13 cellular contexts compared by ENCODE assay signal in the genomic region with DNA sequence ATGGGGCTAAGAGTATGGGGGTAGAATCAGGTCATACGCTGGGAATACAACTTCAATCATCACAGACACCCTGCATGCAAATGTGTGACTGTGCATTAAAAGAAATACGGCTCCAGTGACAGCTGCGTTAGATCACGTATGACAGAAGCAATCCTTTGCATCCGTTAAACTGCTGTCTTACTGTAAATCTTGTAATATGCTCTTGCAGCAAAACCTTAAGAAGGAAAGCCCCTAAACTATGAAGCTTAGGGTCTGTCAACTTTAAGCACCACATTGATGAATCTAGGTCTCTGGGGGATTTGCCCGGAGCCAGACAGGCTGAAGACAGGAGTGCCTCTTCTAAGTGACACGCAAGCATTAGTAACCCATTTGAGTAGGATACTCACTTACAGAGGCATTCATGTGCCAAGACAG.
DNase-seq lines count a peak whose midpoint lies in the region; ATAC-seq and TF ChIP-seq lines count a peak whose summit lies in the region.
"Had no signal": no experiment of that assay in that cellular context is flagged by ENCODE, and none has a peak within 500 bp of the region (broad histone marks: within the 10 kb centered on the region; RNA-seq: fewer than 3 reads in every experiment).

No MANE protein-coding gene starts in this region.

- H3K9me3 Mint-ChIP-seq in activated CD8-positive, alpha-beta T cell treated with anti-CD3 and anti-CD28 coated beads, Interleukin-2, amount 10 ng/mL, durations not matched to agents 7 days and 5 days (ENCODE audit: insufficient read depth): no peaks in the 10 kb centered on the region
- H3K9me3 Mint-ChIP-seq in activated CD8-positive, alpha-beta T cell treated with anti-CD3 and anti-CD28 coated beads for 36 hours: no peaks in the 10 kb centered on the region
- peaks cover 10% of the 10 kb centered on the region for H3K9me3 Mint-ChIP-seq in glutamatergic neuron (ENCODE audit: unreplicated experiment)

- H3K4me1 ChIP-seq in RWPE2 (ENCODE audit: insufficient read depth, poor library complexity, severe bottlenecking) (peaks cover 3% of the 10 kb centered on the region), stomach (peaks cover 39 to 92% (median 66%) of the 10 kb centered on the region in 4 donors)

- no peak for ATAC-seq in activated CD8-positive, alpha-beta T cell treated with anti-CD3 and anti-CD28 coated beads, Interleukin-2, amount 10 ng/mL, durations not matched to agents 7 days and 5 days
- ATAC-seq in activated CD8-positive, alpha-beta T cell treated with anti-CD3 and anti-CD28 coated beads for 36 hours: no peak
- ATAC-seq in RWPE2 (ENCODE audit: low read depth) (no peak), left lobe of liver (no peak), HG03045 (IDR thresholded peaks at IDR 0.05; ENCODE audit: unreplicated experiment) (no peak), GM21447 (IDR thresholded peaks at IDR 0.05; ENCODE audit: unreplicated experiment) (no peak)
- ATAC-seq: A549, left colon had no signal

- WGBS in stomach, 5 donors: 64 to 84% (median 74%) methylated on average over 7 of the region's 7 CpGs

- TF ChIP-seq POLR2A in stomach (IDR thresholded peaks at IDR 0.05): no peak

- no peak overlapping the region for H3K4me3 ChIP-seq in RWPE2 (ENCODE audit: severe bottlenecking)
- no peak overlapping the region for H3K4me3 ChIP-seq in stomach
- H3K4me3 ChIP-seq: A549 had no signal

- intact Hi-C loops in activated CD8-positive, alpha-beta T cell treated with anti-CD3 and anti-CD28 coated beads for 36 hours (cut with micrococcal nuclease): loop anchor here (10.0 kb wide), 1 partner anchor 114 kb away; no protein-coding TSS in a partner anchor
- intact Hi-C loops in stomach (cut with DNase I; ENCODE audit: low total_unique reads): no loop called here

- peaks cover 68% of the 10 kb centered on the region for H3K36me3 Mint-ChIP-seq in activated CD8-positive, alpha-beta T cell treated with anti-CD3 and anti-CD28 coated beads, Interleukin-2, amount 10 ng/mL, durations not matched to agents 7 days and 5 days (ENCODE audit: low read depth)
- H3K36me3 Mint-ChIP-seq in activated CD8-positive, alpha-beta T cell treated with anti-CD3 and anti-CD28 coated beads for 36 hours (ENCODE audit: low read depth): peaks cover 29% of the 10 kb centered on the region
- peaks cover 4% of the 10 kb centered on the region for H3K36me3 Mint-ChIP-seq in glutamatergic neuron (ENCODE audit: unreplicated experiment)

- CTCF ChIA-PET in activated CD8-positive, alpha-beta T cell treated with anti-CD3 and anti-CD28 coated beads, Interleukin-2, amount 10 ng/mL, durations not matched to agents 7 days and 5 days (lab: Charles Lee): no interaction called here
- CTCF ChIA-PET in activated CD8-positive, alpha-beta T cell treated with anti-CD3 and anti-CD28 coated beads for 36 hours (lab: Charles Lee): interaction anchor here (1.0 to 1.4 kb wide), 3 partner anchors 20 to 115 kb away, joined by 4 read pairs; no protein-coding TSS in a partner anchor

- H3K4me1 Mint-ChIP-seq in activated CD8-positive, alpha-beta T cell treated with anti-CD3 and anti-CD28 coated beads, Interleukin-2, amount 10 ng/mL, durations not matched to agents 7 days and 5 days (ENCODE audit: low read depth): peaks cover 23% of the 10 kb centered on the region
- H3K4me1 Mint-ChIP-seq in activated CD8-positive, alpha-beta T cell treated with anti-CD3 and anti-CD28 coated beads for 36 hours (ENCODE audit: low read depth): peaks cover 29% of the 10 kb centered on the region
- H3K4me1 Mint-ChIP-seq in glutamatergic neuron (ENCODE audit: low read depth, unreplicated experiment): peaks cover 25% of the 10 kb centered on the region

- H3K27me3 ChIP-seq in RWPE2 (ENCODE audit: insufficient read depth, poor library complexity, severe bottlenecking) (no peaks in the 10 kb centered on the region), stomach (no peaks in the 10 kb centered on the region)

- H3K4me3 Mint-ChIP-seq in activated CD8-positive, alpha-beta T cell treated with anti-CD3 and anti-CD28 coated beads, Interleukin-2, amount 10 ng/mL, durations not matched to agents 7 days and 5 days: no peak overlapping the region
- H3K4me3 Mint-ChIP-seq in activated CD8-positive, alpha-beta T cell treated with anti-CD3 and anti-CD28 coated beads for 36 hours: no peak overlapping the region
- peak overlapping the region; percentile 13 for H3K4me3 Mint-ChIP-seq in glutamatergic neuron (ENCODE audit: unreplicated experiment)

- no peaks in the 10 kb centered on the region for H3K27me3 Mint-ChIP-seq in activated CD8-positive, alpha-beta T cell treated with anti-CD3 and anti-CD28 coated beads, Interleukin-2, amount 10 ng/mL, durations not matched to agents 7 days and 5 days (ENCODE audit: low read depth)
- H3K27me3 Mint-ChIP-seq in activated CD8-positive, alpha-beta T cell treated with anti-CD3 and anti-CD28 coated beads for 36 hours: no peaks in the 10 kb centered on the region
- H3K27me3 Mint-ChIP-seq in glutamatergic neuron (ENCODE audit: unreplicated experiment): no peaks in the 10 kb centered on the region

- H3K27ac Mint-ChIP-seq in activated CD8-positive, alpha-beta T cell treated with anti-CD3 and anti-CD28 coated beads, Interleukin-2, amount 10 ng/mL, durations not matched to agents 7 days and 5 days: peak overlapping the region; percentile 32
- H3K27ac Mint-ChIP-seq in activated CD8-positive, alpha-beta T cell treated with anti-CD3 and anti-CD28 coated beads for 36 hours: no peak overlapping the region
- peak overlapping the region; percentile 17 for H3K27ac Mint-ChIP-seq in glutamatergic neuron (ENCODE audit: unreplicated experiment)

- H3K9me3 ChIP-seq in RWPE2 (ENCODE audit: severe bottlenecking) (no peaks in the 10 kb centered on the region), stomach (no peaks in the 10 kb centered on the region)
- H3K9me3 ChIP-seq: A549 had no signal

- H3K36me3 ChIP-seq in RWPE2 (ENCODE audit: low read depth) (peaks cover 97% of the 10 kb centered on the region), stomach (peaks cover 19 to 87% (median 68%) of the 10 kb centered on the region in 4 donors)

- no peak for DNase-seq in activated CD8-positive, alpha-beta T cell treated with anti-CD3 and anti-CD28 coated beads, Interleukin-2, amount 10 ng/mL, durations not matched to agents 7 days and 5 days
- DNase-seq in activated CD8-positive, alpha-beta T cell treated with anti-CD3 and anti-CD28 coated beads for 36 hours: no peak
- DNase-seq in RWPE2 (ENCODE audit: low spot score): no peak
- no peak for DNase-seq in glutamatergic neuron
- no peak for DNase-seq in stomach
- DNase-seq in left lobe of liver (ENCODE audit: low spot score): no peak
- DNase-seq: amniotic stem cell, left colon, NCI-H510A, Right ventricle myocardium superior had no signal

- H3K27ac ChIP-seq in RWPE2 (ENCODE audit: poor library complexity, severe bottlenecking): peak overlapping the region; percentile 28
- H3K27ac ChIP-seq in stomach: peak overlapping the region in 3 of 5 donors; percentile 51 to 57 (median 53)

- no peak for TF ChIP-seq EP300 in stomach (IDR thresholded peaks at IDR 0.05)

- POLR2A ChIA-PET in activated CD8-positive, alpha-beta T cell treated with anti-CD3 and anti-CD28 coated beads, Interleukin-2, amount 10 ng/mL, durations not matched to agents 7 days and 5 days (lab: Charles Lee): no interaction called here
- POLR2A ChIA-PET in activated CD8-positive, alpha-beta T cell treated with anti-CD3 and anti-CD28 coated beads for 36 hours (lab: Charles Lee): no interaction called here

- TF ChIP-seq CTCF in activated CD8-positive, alpha-beta T cell treated with anti-CD3 and anti-CD28 coated beads for 36 hours (IDR thresholded peaks at IDR 0.05): no peak
- TF ChIP-seq CTCF in RWPE2 (IDR thresholded peaks at IDR 0.05; ENCODE audit: poor library complexity, severe bottlenecking) (no peak), glutamatergic neuron (IDR thresholded peaks at IDR 0.05; ENCODE audit: partially characterized antibody, unreplicated experiment) (no peak), stomach (IDR thresholded peaks at IDR 0.05) (no peak)
